ENCODE assay signal across 14 cellular contexts in the genomic region with DNA sequence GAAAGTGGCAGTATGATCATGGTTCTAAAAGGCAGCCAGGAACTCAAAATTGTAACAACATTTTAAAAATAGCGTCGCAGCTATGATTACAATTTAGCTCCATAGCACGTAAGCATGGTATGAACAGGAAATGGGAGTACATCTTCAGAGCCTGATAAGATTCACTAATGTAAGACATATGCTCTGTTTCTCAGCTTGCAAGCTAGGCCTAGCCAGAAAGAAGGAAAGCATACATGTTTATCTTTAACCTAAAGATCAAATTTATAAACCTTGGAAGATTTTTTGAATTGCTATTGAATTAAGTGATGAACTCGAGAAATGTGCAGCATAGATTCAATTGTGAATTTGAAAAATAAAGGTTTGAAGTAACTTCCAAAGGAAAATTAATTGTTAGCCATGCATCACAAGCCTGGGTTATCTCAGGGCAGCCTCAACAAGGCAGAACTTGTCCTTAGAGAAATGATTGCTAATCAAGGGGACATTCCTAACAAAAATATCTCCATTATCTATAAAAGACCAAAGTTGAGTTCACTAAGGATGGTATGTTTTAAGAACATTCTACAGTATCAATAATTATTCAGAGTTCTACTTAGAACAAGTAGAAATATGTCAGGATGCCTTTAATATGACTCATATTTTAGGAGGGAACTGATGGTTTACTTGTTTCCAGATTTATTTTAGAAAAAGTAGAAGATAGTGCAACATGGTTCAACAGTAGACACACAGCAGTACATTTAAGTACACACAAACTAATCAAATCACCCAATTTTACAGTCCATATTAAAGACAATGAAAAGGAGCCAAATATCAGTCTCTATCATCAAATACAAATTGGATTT. TPM values are rescaled to one million over a fixed set of nuclear protein-coding genes. Genes with fewer than 3 reads are reported as not detected.
DNase-seq lines count a peak whose midpoint lies in the region; ATAC-seq, FAIRE-seq and TF ChIP-seq lines count a peak whose summit lies in the region.
"Had no signal": no experiment of that assay in that cellular context is flagged by ENCODE, and none has a peak within 500 bp of the region (broad histone marks: within the 10 kb centered on the region; RNA-seq: fewer than 3 reads in every experiment).

No MANE protein-coding gene starts in this region.

- no peaks in the 10 kb centered on the region for H3K9me3 ChIP-seq in astrocyte (ENCODE audit: insufficient read depth, low read depth, low read length)
- no peaks in the 10 kb centered on the region for H3K9me3 ChIP-seq in testis
- H3K9me3 ChIP-seq: Caco-2, sigmoid colon had no signal

- TF ChIP-seq CTCF in astrocyte (IDR thresholded peaks at IDR 0.05; ENCODE audit: insufficient read depth, low read depth, low read length) (no peak), testis (IDR thresholded peaks at IDR 0.05) (no peak)

- no peaks in the 10 kb centered on the region for H3K27me3 Mint-ChIP-seq in astrocyte (ENCODE audit: low read depth, unreplicated experiment)

- H3K27ac ChIP-seq in astrocyte (ENCODE audit: low read depth, low read length), result peak overlapping the region; percentile 49
- H3K27ac ChIP-seq in testis, result peak overlapping the region; percentile 53 to 59
- H3K27ac ChIP-seq: epithelial cell of prostate, sigmoid colon had no signal

- no peaks in the 10 kb centered on the region for H4K20me1 ChIP-seq in astrocyte (ENCODE audit: insufficient read depth, low read length)

- no peaks in the 10 kb centered on the region for H3K4me1 ChIP-seq in astrocyte (ENCODE audit: insufficient read depth, low read length)
- peaks cover 30% of the 10 kb centered on the region for H3K4me1 ChIP-seq in testis

- no peaks in the 10 kb centered on the region for H3K79me2 ChIP-seq in astrocyte (ENCODE audit: insufficient read depth, low read length)

- H3K4me3 Mint-ChIP-seq in astrocyte (ENCODE audit: unreplicated experiment), result no peak overlapping the region

- TF ChIP-seq POLR2A in testis (IDR thresholded peaks at IDR 0.05), result no peak

- H3K27ac Mint-ChIP-seq in astrocyte (ENCODE audit: unreplicated experiment), result no peak overlapping the region
- H3K27ac Mint-ChIP-seq: activated T-helper 2 cell treated with anti-CD3 and anti-CD28 coated beads, Interferon-gamma antibody, Interleukin-2, Interleukin-4, amounts not matched to agents 10 μg/mL and 5 μg/mL and 100 μg/mL, durations not matched to agents 14 hours and 24 hours and 36 hours had no signal

- ATAC-seq in left ventricle myocardium superior (peak; percentile 58), HG03565 (IDR thresholded peaks at IDR 0.05; ENCODE audit: unreplicated experiment) (no peak)

- intact Hi-C loops in left ventricle myocardium superior (cut with micrococcal nuclease), result no loop called here
- intact Hi-C loops in testis (cut with DNase I; ENCODE audit: low total_unique reads), result no loop called here

- peaks cover 28% of the 10 kb centered on the region for H3K4me1 Mint-ChIP-seq in astrocyte (ENCODE audit: low read depth, unreplicated experiment)

- H3K27me3 ChIP-seq in astrocyte (ENCODE audit: insufficient read depth, low read length) (no peaks in the 10 kb centered on the region), testis (no peaks in the 10 kb centered on the region)
- H3K27me3 ChIP-seq: sigmoid colon had no signal

- FAIRE-seq in astrocyte (lab: Jason Lieb, UNC), result peak; percentile 69

- H3K4me2 ChIP-seq in astrocyte (ENCODE audit: low read length), result no peak overlapping the region

- H3K9me3 Mint-ChIP-seq in astrocyte (ENCODE audit: unreplicated experiment), result peaks cover 3% of the 10 kb centered on the region
- H3K9me3 Mint-ChIP-seq: activated T-helper 2 cell treated with anti-CD3 and anti-CD28 coated beads, Interferon-gamma antibody, Interleukin-2, Interleukin-4, amounts not matched to agents 10 μg/mL and 5 μg/mL and 100 μg/mL, durations not matched to agents 14 hours and 24 hours and 36 hours had no signal

- no peaks in the 10 kb centered on the region for H3K36me3 Mint-ChIP-seq in astrocyte (ENCODE audit: low read depth, unreplicated experiment)

- DNase-seq in LHCN-M2 (ENCODE audit: low read depth), result peak; percentile 39
- DNase-seq in astrocyte (ENCODE audit: low read depth), result no peak
- no peak for DNase-seq in left ventricle myocardium superior
- no peak for DNase-seq in testis
- no peak for DNase-seq in GDM1 (lab: John Stamatoyannopoulos, UW)
- DNase-seq in NCI-H526 (lab: John Stamatoyannopoulos, UW), result no peak
- DNase-seq in NCI-H2196 (lab: John Stamatoyannopoulos, UW; ENCODE audit: unreplicated experiment), result no peak
- DNase-seq: activated CD4-positive, alpha-beta T cell treated with anti-CD3 and anti-CD28 coated beads, Interleukin-2, amount 50 U/mL, for 1 hour; Caco-2; NCI-H2107; sigmoid colon had no signal

- 20 to 38% methylated on average over 4 of the region's 4 CpGs for WGBS in testis, 2 donors

- H2AFZ ChIP-seq in astrocyte (ENCODE audit: low read depth, low read length), result no peak overlapping the region

- no peak overlapping the region for H3K9ac ChIP-seq in astrocyte (ENCODE audit: low read length)

- no peak overlapping the region for H3K4me3 ChIP-seq in astrocyte (ENCODE audit: insufficient read depth, low read depth, low read length)
- no peak overlapping the region for H3K4me3 ChIP-seq in testis
- H3K4me3 ChIP-seq: sigmoid colon had no signal

- H3K36me3 ChIP-seq in astrocyte (ENCODE audit: insufficient read depth, low read length) (no peaks in the 10 kb centered on the region), testis (ENCODE audit: low read depth, missing control alignments) (no peaks in the 10 kb centered on the region)
- H3K36me3 ChIP-seq: sigmoid colon had no signal

RNA-seq across cellular contexts. Expression of a gene that starts 38.8 kb away (rescaled TPM):
- 486 and 502 TPM in 2 replicates for total RNA-seq in LHCN-M2 (2014; rRNA removed)
- 237 TPM for polyA plus RNA-seq in LHCN-M2 (2012)
- 330 and 339 TPM in 2 replicates for total RNA-seq in astrocyte
- 176 TPM for total RNA-seq in left ventricle myocardium superior
- total RNA-seq in testis, result 100 to 1,000 TPM; 182 to 194 TPM
- polyA plus RNA-seq in testis (ENCODE audit: insufficient read depth, low read depth, low replicate concordance), result 137 TPM
